ENCODE assay signal across 8 cellular contexts in the genomic region with DNA sequence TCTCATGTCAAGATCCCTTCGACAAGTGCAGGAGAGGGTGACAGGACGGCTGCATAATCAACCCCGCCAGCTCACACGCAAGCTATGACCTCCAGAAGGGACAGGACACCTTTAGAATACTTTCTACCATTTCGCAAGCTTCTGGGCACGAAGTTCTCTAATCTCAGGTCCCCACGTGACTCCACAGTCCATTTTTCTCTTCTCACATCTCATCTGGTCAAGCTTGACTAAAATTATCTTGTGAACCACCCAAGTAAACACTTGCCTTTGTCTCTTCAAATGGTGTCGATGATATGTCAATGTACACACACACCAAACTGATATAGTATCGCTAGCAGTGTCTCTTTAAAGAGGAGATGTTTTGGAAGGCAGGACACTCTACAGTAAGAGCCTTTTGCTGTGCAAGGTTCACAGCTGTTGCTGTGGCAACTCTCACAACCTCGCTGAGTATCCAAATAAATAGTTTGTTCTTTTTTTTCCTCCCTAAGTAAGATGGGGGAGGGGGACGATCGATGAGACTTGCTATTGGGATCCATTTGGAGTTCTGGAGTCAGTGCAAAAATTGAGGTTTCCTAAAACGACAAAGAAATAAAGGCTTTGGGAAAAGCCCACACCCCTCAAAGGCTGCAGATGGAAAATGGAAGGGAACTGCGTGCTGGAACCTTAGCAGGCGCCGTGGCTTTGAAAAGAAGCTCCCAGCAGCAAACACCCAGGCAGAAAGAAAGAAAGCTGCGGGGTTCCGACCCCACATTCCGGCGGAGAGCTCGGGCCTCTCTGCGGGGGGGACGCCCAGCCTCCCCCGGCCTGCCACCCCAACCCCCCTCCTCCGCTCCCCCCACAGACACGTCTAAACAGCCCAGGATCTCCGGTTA.
A peak's percentile ranks its signal among the peaks of the same experiment; 100 is the strongest.
DNase-seq lines count a peak whose midpoint lies in the region; ATAC-seq and TF ChIP-seq lines count a peak whose summit lies in the region.

No MANE protein-coding gene starts in this region.

- intact Hi-C loops in body of pancreas (cut with DNase I) = no loop called here

- ATAC-seq in body of pancreas = peak; percentile 83

- TF ChIP-seq CTCF in body of pancreas (IDR thresholded peaks at IDR 0.05) (no peak), WERI-Rb-1 (IDR thresholded peaks at IDR 0.05; ENCODE audit: low read depth, low read length) (no peak)

- no peaks in the 10 kb centered on the region for H3K36me3 ChIP-seq in body of pancreas (replicated peaks in 1 of 2; ENCODE audit: insufficient read depth in 1 of 2, low read depth in 2 of 2)
- H3K36me3 ChIP-seq in stomach smooth muscle (ENCODE audit: control insufficient read depth in 2 of 2, insufficient read depth in 2 of 2, low read length in 2 of 2) = no peaks in the 10 kb centered on the region
- no peaks in the 10 kb centered on the region for H3K36me3 ChIP-seq in WERI-Rb-1

- no peak for TF ChIP-seq POLR2A in body of pancreas (IDR thresholded peaks at IDR 0.05)

- no peaks in the 10 kb centered on the region for H3K9me3 ChIP-seq in body of pancreas
- no peaks in the 10 kb centered on the region for H3K9me3 ChIP-seq in stomach smooth muscle (ENCODE audit: control insufficient read depth in 2 of 2, low read length in 2 of 2)
- H3K9me3 ChIP-seq in WERI-Rb-1 (ENCODE audit: severe bottlenecking) = no peaks in the 10 kb centered on the region

- H3K4me3 ChIP-seq in body of pancreas (peak overlapping the region; percentile 16 to 35), stomach smooth muscle (ENCODE audit: low read length in 2 of 2) (peak overlapping the region; percentile 76 to 78), WERI-Rb-1 (ENCODE audit: low read depth, low read length) (no peak overlapping the region)

- H3K27ac ChIP-seq in body of pancreas (peak overlapping the region in 2 of 4 donors; percentile 5 to 33), stomach smooth muscle (ENCODE audit: low read length) (peak overlapping the region; percentile 46), WERI-Rb-1 (no peak overlapping the region)

- H3K27me3 ChIP-seq in body of pancreas (no peaks in the 10 kb centered on the region), stomach smooth muscle (ENCODE audit: control insufficient read depth in 1 of 2, insufficient read depth in 2 of 2, low read length in 2 of 2) (no peaks in the 10 kb centered on the region), WERI-Rb-1 (ENCODE audit: insufficient read depth, low read depth, severe bottlenecking) (peaks cover 16% of the 10 kb centered on the region)

- WGBS in body of pancreas, 2 donors = 6% methylated on average over 26 to 27 of the region's 27 CpGs

- peak overlapping the region; percentile 22 to 79 for H3K9ac ChIP-seq in stomach smooth muscle (ENCODE audit: low read length in 2 of 2)

- peaks cover 16% of the 10 kb centered on the region for H3K4me1 ChIP-seq in body of pancreas
- H3K4me1 ChIP-seq in stomach smooth muscle (ENCODE audit: control insufficient read depth, insufficient read depth, low read length) = peaks cover 8% of the 10 kb centered on the region

- DNase-seq in LHCN-M2 (ENCODE audit: low read depth) (peak; percentile 23), body of pancreas (peak; percentile 25 to 61 (median 49)), inferior parietal cortex (ENCODE audit: extremely low spot score) (peak; percentile 64), SHP77 treated with DMSO at 0.1 percent for 48 hours (lab: John Stamatoyannopoulos, UW) (no peak), WERI-Rb-1 (no peak)
- DNase-seq in activated CD4-positive, CD25-positive, alpha-beta regulatory T cell (lab: John Stamatoyannopoulos, UW) = no peak
- no peak for DNase-seq in activated CD8-positive, alpha-beta memory T cell treated with anti-CD3 and anti-CD28 coated beads for 24 hours

Comparison
In these comparisons a context has a peak if more than half of its experiments do, and no peak if none do; other contexts are left out.
1. DNase-seq: peak in LHCN-M2 (single experiment), body of pancreas (4 of 4) and inferior parietal cortex (single experiment); none in activated CD4-positive, CD25-positive, alpha-beta regulatory T cell (0 of 4), SHP77 treated with DMSO at 0.1 percent for 48 hours (single experiment), WERI-Rb-1 (single experiment) and activated CD8-positive, alpha-beta memory T cell treated with anti-CD3 and anti-CD28 coated beads for 24 hours (single experiment).